In genomic region chr19:11054628-11055027, GRCh38 we compare ENCODE assay signal across 22 cellular contexts.
"Had no signal": no experiment of that assay in that cellular context is flagged by ENCODE, and none has a peak within 500 bp of the region (broad histone marks: within the 10 kb centered on the region; RNA-seq: fewer than 3 reads in every experiment).

No MANE protein-coding gene starts in this region.

- H3K9me3 ChIP-seq: breast epithelium, esophagus squamous epithelium, gastrocnemius medialis, psoas muscle, right atrium auricular region, spleen, testis, vagina had no signal

- H3K27me3 Mint-ChIP-seq: activated naive CD8-positive, alpha-beta T cell; central memory CD8-positive, alpha-beta T cell; effector memory CD8-positive, alpha-beta T cell; memory B cell had no signal

- H3K27ac ChIP-seq: breast epithelium, esophagus squamous epithelium, gastrocnemius medialis, psoas muscle, right atrium auricular region, spleen, testis, vagina had no signal

- H3K4me3 Mint-ChIP-seq: activated CD8-positive, alpha-beta T cell treated with anti-CD3 and anti-CD28 coated beads, Interleukin-2, amount 10 ng/mL, durations not matched to agents 7 days and 5 days; activated naive CD8-positive, alpha-beta T cell; central memory CD8-positive, alpha-beta T cell; effector memory CD8-positive, alpha-beta T cell; memory B cell; nephron had no signal

- H3K4me1 ChIP-seq: breast epithelium, gastrocnemius medialis, psoas muscle, right atrium auricular region, testis, vagina had no signal

- DNase-seq: activated CD4-positive, alpha-beta T cell treated with anti-CD3 and anti-CD28 coated beads, Interleukin-2, amount 50 U/mL, for 1 hour; activated CD8-positive, alpha-beta T cell treated with anti-CD3 and anti-CD28 coated beads, Interleukin-2, amount 10 ng/mL, durations not matched to agents 7 days and 5 days; activated gamma-delta T cell treated with Interleukin-2 at 50 U/mL for 16 hours; amniotic stem cell; effector memory CD8-positive, alpha-beta T cell; esophagus squamous epithelium; gastrocnemius medialis; head of caudate nucleus; psoas muscle; spleen; stimulated activated CD4-positive, alpha-beta T cell treated with anti-CD3 and anti-CD28 coated beads, Interleukin-4, amount 100 ng/mL, for 1 hour; stimulated activated naive CD4-positive, alpha-beta T cell; testis; trophoblast cell had no signal

- H3K27ac Mint-ChIP-seq: activated CD8-positive, alpha-beta T cell treated with anti-CD3 and anti-CD28 coated beads, Interleukin-2, amount 10 ng/mL, durations not matched to agents 7 days and 5 days; activated naive CD8-positive, alpha-beta T cell; memory B cell; nephron had no signal

- ATAC-seq: activated CD4-positive, CD25-positive, alpha-beta regulatory T cell treated with anti-CD3 and anti-CD28 coated beads, Interleukin-2, amount 50 U/mL, for 24 hours; activated CD8-positive, alpha-beta T cell treated with anti-CD3 and anti-CD28 coated beads, Interleukin-2, amount 10 ng/mL, durations not matched to agents 7 days and 5 days; effector memory CD8-positive, alpha-beta T cell; gastrocnemius medialis; psoas muscle had no signal

- H3K27me3 ChIP-seq: breast epithelium, esophagus squamous epithelium, gastrocnemius medialis, right atrium auricular region, spleen, testis, vagina had no signal

- H3K36me3 ChIP-seq: breast epithelium had no signal

- H3K4me3 ChIP-seq: breast epithelium, esophagus squamous epithelium, gastrocnemius medialis, psoas muscle, right atrium auricular region, spleen, testis, vagina had no signal

- H3K9me3 Mint-ChIP-seq: central memory CD8-positive, alpha-beta T cell; effector memory CD8-positive, alpha-beta T cell; memory B cell; nephron had no signal

- H3K4me1 Mint-ChIP-seq: nephron had no signal
